8 cellular contexts compared by ENCODE assay signal in the genomic region with DNA sequence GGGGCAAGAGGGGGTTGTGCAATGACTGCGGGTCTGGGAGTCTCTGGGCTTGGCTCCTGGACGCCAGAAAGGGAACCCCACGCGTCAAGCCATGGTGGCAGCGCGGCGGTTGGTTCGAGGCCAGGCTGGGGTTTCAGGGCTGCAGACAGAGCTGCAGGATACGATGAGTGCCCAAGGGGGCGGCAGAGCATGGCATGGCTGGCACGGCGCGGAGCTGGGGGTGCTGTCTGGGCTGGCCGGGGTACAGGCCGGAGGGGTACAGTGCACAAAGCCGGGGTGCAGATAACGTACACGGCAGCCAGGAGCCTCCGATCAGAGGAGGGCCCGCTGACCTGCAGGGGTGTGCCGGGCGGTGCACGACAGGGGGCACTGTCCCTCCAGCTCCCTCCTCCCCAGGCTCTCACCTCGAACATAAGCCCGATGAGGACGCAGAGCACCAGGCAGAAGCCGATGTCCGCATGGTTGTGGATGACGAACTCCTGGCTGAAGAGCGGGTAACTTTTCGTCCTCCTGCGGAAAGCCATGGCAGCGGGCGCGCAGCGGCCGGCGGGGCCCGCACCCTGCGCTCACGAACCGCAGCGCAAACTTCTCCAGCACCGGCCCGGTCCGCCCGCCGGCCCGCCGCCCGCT. TPM values are rescaled to one million over a fixed set of nuclear protein-coding genes. Genes with fewer than 3 reads are reported as not detected.
DNase-seq lines count a peak whose midpoint lies in the region; ATAC-seq, FAIRE-seq and TF ChIP-seq lines count a peak whose summit lies in the region.

No MANE protein-coding gene starts in this region.

- no peaks in the 10 kb centered on the region for H3K9me2 ChIP-seq in OCI-LY7 (ENCODE audit: insufficient read depth, low read length)

- H3K27ac Mint-ChIP-seq in CD8-positive, alpha-beta T cell, result peak overlapping the region; percentile 87
- peak overlapping the region; percentile 25 for H3K27ac Mint-ChIP-seq in activated T-cell treated with anti-CD3 and anti-CD28 coated beads, Interleukin-2, amount 50 U/mL, for 72 hours
- H3K27ac Mint-ChIP-seq in neural progenitor cell, result peak overlapping the region; percentile 6

- CTCF ChIA-PET in CD8-positive, alpha-beta T cell (lab: Charles Lee), result interaction anchor here (0.6 to 2.7 kb wide), 13 partner anchors 9 to 317 kb away, joined by 3 to 10 read pairs (median 4); no protein-coding TSS in a partner anchor
- CTCF ChIA-PET in OCI-LY7 (lab: Charles Lee; ENCODE audit: unreplicated experiment), result interaction anchor here (0.5 to 2.0 kb wide), 5 partner anchors 20 to 444 kb away, joined by 3 to 8 read pairs (median 4); no protein-coding TSS in a partner anchor

- WGBS in thymus, result 4% methylated on average over 51 of the region's 51 CpGs

- peaks cover 4% of the 10 kb centered on the region for H3K36me3 Mint-ChIP-seq in CD8-positive, alpha-beta T cell
- H3K36me3 Mint-ChIP-seq in activated T-cell treated with anti-CD3 and anti-CD28 coated beads, Interleukin-2, amount 50 U/mL, for 72 hours (ENCODE audit: insufficient read depth in 2 of 2), result peaks cover 0 to 1% of the 10 kb centered on the region in 2 donors
- peaks cover 7% of the 10 kb centered on the region for H3K36me3 Mint-ChIP-seq in neural progenitor cell

- H3F3A ChIP-seq in neural progenitor cell (ENCODE audit: low read depth), result peaks cover 22% of the 10 kb centered on the region

- peak; percentile 19 to 75 (median 51) for DNase-seq in CD8-positive, alpha-beta T cell
- peak; percentile 57 for DNase-seq in GM19239 (ENCODE audit: insufficient read length, low spot score)
- peak; percentile 88 for DNase-seq in OCI-LY7 (ENCODE audit: low spot score)
- DNase-seq in activated T-cell treated with anti-CD3 and anti-CD28 coated beads, Interleukin-2, amount 50 U/mL, for 72 hours, result peak; percentile 75
- peak; percentile 76 for DNase-seq in fibroblast of the aortic adventitia (ENCODE audit: low read depth)
- peak; percentile 83 for DNase-seq in neural progenitor cell (ENCODE audit: low spot score)

- H3K9ac ChIP-seq in neural progenitor cell, result no peak overlapping the region

- H3K27ac ChIP-seq in CD8-positive, alpha-beta T cell (ENCODE audit: low read depth, low read length), result peak overlapping the region; percentile 44
- H3K27ac ChIP-seq in OCI-LY7 (ENCODE audit: low read depth, low read length, poor library complexity, severe bottlenecking), result peak overlapping the region; percentile 58
- H3K27ac ChIP-seq in neural progenitor cell, result peak overlapping the region; percentile 60
- H3K27ac ChIP-seq in thymus (ENCODE audit: low read depth), result peak overlapping the region; percentile 48

- H3K4me3 Mint-ChIP-seq in CD8-positive, alpha-beta T cell, result peak overlapping the region; percentile 87
- H3K4me3 Mint-ChIP-seq in activated T-cell treated with anti-CD3 and anti-CD28 coated beads, Interleukin-2, amount 50 U/mL, for 72 hours, result peak overlapping the region; percentile 62 to 88
- peak overlapping the region; percentile 84 for H3K4me3 Mint-ChIP-seq in neural progenitor cell

- H3K4me3 ChIP-seq in CD8-positive, alpha-beta T cell (ENCODE audit: low read depth, low read length), result peak overlapping the region; percentile 82
- H3K4me3 ChIP-seq in OCI-LY7 (ENCODE audit: low read depth, low read length, poor library complexity, severe bottlenecking) (peak overlapping the region; percentile 75), fibroblast of the aortic adventitia (ENCODE audit: low read depth, low read length) (peak overlapping the region; percentile 96), neural progenitor cell (peak overlapping the region; percentile 85), thymus (ENCODE audit: low read length) (peak overlapping the region; percentile 88)

- ATAC-seq in CD8-positive, alpha-beta T cell, result peak; percentile 43
- peak; percentile 63 for ATAC-seq in HG03432 (IDR thresholded peaks at IDR 0.05; ENCODE audit: unreplicated experiment)
- peak; percentile 68 to 73 for ATAC-seq in activated T-cell treated with anti-CD3 and anti-CD28 coated beads, Interleukin-2, amount 50 U/mL, for 72 hours (replicated peaks in 1 of 2)

- peaks cover 44% of the 10 kb centered on the region for H3K4me1 ChIP-seq in CD8-positive, alpha-beta T cell (ENCODE audit: insufficient read depth, low read length)
- H3K4me1 ChIP-seq in OCI-LY7 (ENCODE audit: insufficient read depth, low read length, poor library complexity, severe bottlenecking) (peaks cover 49% of the 10 kb centered on the region), neural progenitor cell (peaks cover 27% of the 10 kb centered on the region), thymus (ENCODE audit: control insufficient read depth, insufficient read depth, low read length) (peaks cover 21% of the 10 kb centered on the region)

- no peaks in the 10 kb centered on the region for H3K9me3 Mint-ChIP-seq in CD8-positive, alpha-beta T cell
- no peaks in the 10 kb centered on the region for H3K9me3 Mint-ChIP-seq in activated T-cell treated with anti-CD3 and anti-CD28 coated beads, Interleukin-2, amount 50 U/mL, for 72 hours
- H3K9me3 Mint-ChIP-seq in neural progenitor cell, result no peaks in the 10 kb centered on the region

- H3K27me3 Mint-ChIP-seq in CD8-positive, alpha-beta T cell (ENCODE audit: low read depth), result no peaks in the 10 kb centered on the region
- no peaks in the 10 kb centered on the region for H3K27me3 Mint-ChIP-seq in activated T-cell treated with anti-CD3 and anti-CD28 coated beads, Interleukin-2, amount 50 U/mL, for 72 hours (ENCODE audit: low read depth)
- peaks cover 11% of the 10 kb centered on the region for H3K27me3 Mint-ChIP-seq in neural progenitor cell (ENCODE audit: insufficient read depth, low read depth)

- no peaks in the 10 kb centered on the region for H3K27me3 ChIP-seq in CD8-positive, alpha-beta T cell (ENCODE audit: insufficient read depth, low read length)
- H3K27me3 ChIP-seq in neural progenitor cell (no peaks in the 10 kb centered on the region), thymus (ENCODE audit: control insufficient read depth, insufficient read depth) (no peaks in the 10 kb centered on the region)

- H3K79me2 ChIP-seq in OCI-LY7 (ENCODE audit: insufficient read depth, low read depth, low read length) (peaks cover 46% of the 10 kb centered on the region), neural progenitor cell (ENCODE audit: low read depth) (peaks cover 49% of the 10 kb centered on the region)

- intact Hi-C loops in CD8-positive, alpha-beta T cell (cut with DNase I, micrococcal nuclease), result loop anchor here (1.0 to 10.0 kb wide), 11 partner anchors 86 to 1078 kb away; partner anchors contain the start of genes EFHC1 (in 2 of the 2), FBXO9 (in 2 of the 2), GCLC (in 2 of the 2) and GSTA4 (in 2 of the 2)
- intact Hi-C loops in OCI-LY7 (cut with micrococcal nuclease; ENCODE audit: unreplicated experiment), result loop anchor here (1.0 to 5.0 kb wide), 8 partner anchors 19 to 289 kb away; no protein-coding TSS in a partner anchor

- H4K20me1 ChIP-seq in OCI-LY7 (ENCODE audit: insufficient read depth, low read length), result peaks cover 26% of the 10 kb centered on the region
- H4K20me1 ChIP-seq in neural progenitor cell (ENCODE audit: low read depth), result peaks cover 3% of the 10 kb centered on the region

- POLR2A ChIA-PET in CD8-positive, alpha-beta T cell (lab: Charles Lee), result interaction anchor here (0.8 to 1.9 kb wide), 8 partner anchors 10 to 292 kb away, joined by 3 to 6 read pairs (median 4); partner anchors contain the start of gene MCM3
- POLR2A ChIA-PET in OCI-LY7 (lab: Charles Lee), result interaction anchor here (0.6 to 5.0 kb wide), 12 partner anchors 10 to 157 kb away, joined by 3 to 47 read pairs (median 6); no protein-coding TSS in a partner anchor

- peak overlapping the region; percentile 83 for H3K4me2 ChIP-seq in OCI-LY7 (ENCODE audit: low read length)
- peak overlapping the region; percentile 83 for H3K4me2 ChIP-seq in neural progenitor cell

- no peaks in the 10 kb centered on the region for H3K9me3 ChIP-seq in CD8-positive, alpha-beta T cell (ENCODE audit: low read length)
- no peaks in the 10 kb centered on the region for H3K9me3 ChIP-seq in OCI-LY7 (ENCODE audit: low read length)
- H3K9me3 ChIP-seq in neural progenitor cell (ENCODE audit: low read depth), result no peaks in the 10 kb centered on the region
- H3K9me3 ChIP-seq in thymus (ENCODE audit: control insufficient read depth), result no peaks in the 10 kb centered on the region

- peak; percentile 71 for FAIRE-seq in GM19239 (lab: Jason Lieb, UNC)

- no TSS peak for BruUV-seq in OCI-LY7 (replicated peaks; lab: Mats Ljungman, UMichigan)

- peak; percentile 34 for TF ChIP-seq CTCF in CD8-positive, alpha-beta T cell (IDR thresholded peaks at IDR 0.05)
- TF ChIP-seq CTCF in OCI-LY7 (conservative IDR thresholded peaks at IDR 0.05; ENCODE audit: low read length), result peak; percentile 85
- peak; percentile 71 for TF ChIP-seq CTCF in fibroblast of the aortic adventitia (IDR thresholded peaks at IDR 0.05; ENCODE audit: insufficient read depth, low read length)
- peak; percentile 56 for TF ChIP-seq CTCF in neural progenitor cell (IDR thresholded peaks at IDR 0.05)

- no peaks in the 10 kb centered on the region for H3K36me3 ChIP-seq in CD8-positive, alpha-beta T cell (ENCODE audit: insufficient read depth, low read length)
- H3K36me3 ChIP-seq in OCI-LY7 (ENCODE audit: insufficient read depth, low read length), result peaks cover 4% of the 10 kb centered on the region; the same call in 1 of the 2 replicates
- no peaks in the 10 kb centered on the region for H3K36me3 ChIP-seq in neural progenitor cell
- no peaks in the 10 kb centered on the region for H3K36me3 ChIP-seq in thymus (ENCODE audit: control insufficient read depth, insufficient read depth)

- H3K4me1 Mint-ChIP-seq in CD8-positive, alpha-beta T cell (ENCODE audit: low read depth), result peaks cover 53% of the 10 kb centered on the region
- H3K4me1 Mint-ChIP-seq in activated T-cell treated with anti-CD3 and anti-CD28 coated beads, Interleukin-2, amount 50 U/mL, for 72 hours (ENCODE audit: low read depth), result peaks cover 38% of the 10 kb centered on the region
- H3K4me1 Mint-ChIP-seq in neural progenitor cell, result peaks cover 53% of the 10 kb centered on the region

- 0 out of 2 replicates have a peak overlapping the region, but pooled peaks have one; percentile 25 for H2AFZ ChIP-seq in OCI-LY7 (ENCODE audit: low read length)
- H2AFZ ChIP-seq in neural progenitor cell (replicated peaks), result peak overlapping the region; percentile 85

RNA-seq across cellular contexts. Expression of gene TRAM2, which starts 0.4 kb away (rescaled TPM):
- total RNA-seq in CD8-positive, alpha-beta T cell, result 1 to 10 TPM; 4.6 to 4.9 TPM
- total RNA-seq in OCI-LY7 (2014; rRNA removed; shearing (Covaris generic)), result 16.3 and 19.3 TPM in 2 replicates
- total RNA-seq in OCI-LY7 (2022) (34.9 and 38.2 TPM in 2 replicates), fibroblast of the aortic adventitia (ENCODE audit: low replicate concordance) (82.1 and 128 TPM in 2 replicates), neural progenitor cell (ENCODE audit: low replicate concordance) (12.3 and 15.5 TPM in 2 replicates)
- 1 to 10 TPM; 4.9 to 5.2 TPM for total RNA-seq in activated T-cell treated with anti-CD3 and anti-CD28 coated beads, Interleukin-2, amount 50 U/mL, for 72 hours
- 3.1 TPM for polyA plus RNA-seq in thymus

Comparison
In these comparisons a context has a peak if more than half of its experiments do, and no peak if none do; other contexts are left out.
1. Peak in every context shown above with its lines: DNase-seq, ATAC-seq, H3K4me3 ChIP-seq and H3K27ac ChIP-seq.
2. H3K27ac Mint-ChIP-seq: peak in every context shown above with its lines; median percentile 87 in CD8-positive, alpha-beta T cell; 25 in activated T-cell treated with anti-CD3 and anti-CD28 coated beads, Interleukin-2, amount 50 U/mL, for 72 hours; 6 in neural progenitor cell.
3. CTCF ChIP-seq: peak in every context shown above with its lines; median percentile 85 in OCI-LY7; 71 in fibroblast of the aortic adventitia; 56 in neural progenitor cell; 34 in CD8-positive, alpha-beta T cell.